10 cellular contexts compared by ENCODE assay signal in the genomic region with DNA sequence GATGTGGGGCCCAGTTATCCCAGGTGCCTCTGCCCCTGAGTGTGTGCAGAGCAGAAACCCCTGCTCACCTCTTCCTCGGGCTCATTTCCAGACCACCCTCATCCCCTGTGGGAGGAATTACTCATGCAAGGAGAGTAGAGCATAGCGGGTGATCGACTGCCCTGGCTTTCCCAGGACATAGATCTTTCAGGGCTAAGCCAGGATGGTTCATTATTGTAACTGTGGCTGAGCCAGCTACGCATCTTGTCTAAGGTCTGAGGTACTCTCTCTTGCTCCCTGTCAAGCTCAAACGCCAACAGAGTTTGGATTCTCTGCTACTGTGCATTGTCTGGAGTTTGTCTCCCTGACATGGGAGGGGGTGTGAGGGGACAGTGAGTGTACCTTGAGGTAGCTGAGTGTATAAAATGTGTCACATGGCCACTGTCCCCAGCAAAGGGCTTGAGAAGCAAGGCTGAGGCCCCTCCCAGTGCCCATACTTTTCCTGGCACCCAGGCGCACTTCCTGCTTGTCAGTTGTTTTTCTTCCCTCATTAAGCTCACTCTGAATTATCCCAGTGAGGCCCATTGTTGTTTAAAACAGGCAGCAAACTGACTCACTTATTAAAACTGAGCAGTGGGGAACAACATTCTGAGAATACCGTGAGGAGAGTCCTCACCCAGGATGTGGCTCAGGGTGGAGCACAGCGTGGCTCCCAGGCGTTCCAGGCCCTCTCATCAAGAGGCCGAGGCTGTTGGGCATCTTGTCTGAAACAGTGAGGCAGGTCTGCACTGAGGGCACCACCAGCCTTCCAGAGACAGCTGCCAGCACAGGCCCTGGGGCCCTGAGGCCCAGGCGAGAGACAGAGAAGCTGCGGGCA.
A peak's percentile ranks its signal among the peaks of the same experiment; 100 is the strongest.
DNase-seq lines count a peak whose midpoint lies in the region; ATAC-seq and TF ChIP-seq lines count a peak whose summit lies in the region.
"Had no signal": no experiment of that assay in that cellular context is flagged by ENCODE, and none has a peak within 500 bp of the region (broad histone marks: within the 10 kb centered on the region; RNA-seq: fewer than 3 reads in every experiment).

No MANE protein-coding gene starts in this region.

- POLR2A ChIA-PET in CD4-positive, alpha-beta T cell (lab: Charles Lee), result no interaction called here

- H3K27ac ChIP-seq in BLaER1 (peak overlapping the region; percentile 49), colonic mucosa (peak overlapping the region; percentile 38)
- no peak overlapping the region for H3K27ac ChIP-seq in CD4-positive, alpha-beta T cell (ENCODE audit: low read depth, low read length)

- H3K9me3 Mint-ChIP-seq in CD4-positive, alpha-beta T cell, result no peaks in the 10 kb centered on the region

- H3K9ac ChIP-seq in BLaER1 (no peak overlapping the region), colonic mucosa (ENCODE audit: low read depth in 2 of 2, low read length in 2 of 2) (peak overlapping the region in 1 of 2 donors; percentile 9)

- H3K4me1 ChIP-seq in BLaER1 (peaks cover 27% of the 10 kb centered on the region), colonic mucosa (no peaks in the 10 kb centered on the region)

- no peaks in the 10 kb centered on the region for H4K20me1 ChIP-seq in BLaER1

- H3K4me2 ChIP-seq in BLaER1, result peak overlapping the region; percentile 59

- peaks cover 12% of the 10 kb centered on the region for H3K27me3 Mint-ChIP-seq in CD4-positive, alpha-beta T cell

- no peaks in the 10 kb centered on the region for H3K9me3 ChIP-seq in BLaER1
- no peaks in the 10 kb centered on the region for H3K9me3 ChIP-seq in colonic mucosa
- no peaks in the 10 kb centered on the region for H3K9me3 ChIP-seq in CD4-positive, alpha-beta T cell (ENCODE audit: control insufficient read depth, low read length)

- no peaks in the 10 kb centered on the region for H3K27me3 ChIP-seq in BLaER1
- H3K27me3 ChIP-seq in colonic mucosa, result no peaks in the 10 kb centered on the region
- no peaks in the 10 kb centered on the region for H3K27me3 ChIP-seq in CD4-positive, alpha-beta T cell (ENCODE audit: control insufficient read depth, insufficient read depth, low read length)

- CTCF ChIA-PET in CD4-positive, alpha-beta T cell (lab: Charles Lee), result no interaction called here

- DNase-seq in LHCN-M2 (ENCODE audit: low read depth), result peak; percentile 91
- no peak for DNase-seq in colonic mucosa
- peak; percentile 93 for DNase-seq in myocyte (ENCODE audit: low read depth)
- DNase-seq in NCI-H1930 (lab: John Stamatoyannopoulos, UW), result no peak
- no peak for DNase-seq in CD4-positive, alpha-beta T cell
- DNase-seq: DMS79 treated with DMSO at 0.1 percent for 48 hours, NCI-H1092 treated with DMSO at 0.1 percent for 48 hours had no signal

- intact Hi-C loops in colonic mucosa (cut with DNase I), result no loop called here
- intact Hi-C loops in CD4-positive, alpha-beta T cell (cut with DNase I, micrococcal nuclease), result no loop called here

- no peak for TF ChIP-seq CTCF in colonic mucosa (IDR thresholded peaks at IDR 0.05)
- TF ChIP-seq CTCF in CD4-positive, alpha-beta T cell (IDR thresholded peaks at IDR 0.05), result no peak

- H3K27ac Mint-ChIP-seq in CD4-positive, alpha-beta T cell, result no peak overlapping the region

- H3K4me3 Mint-ChIP-seq in CD4-positive, alpha-beta T cell, result no peak overlapping the region

- no peaks in the 10 kb centered on the region for H3K36me3 Mint-ChIP-seq in CD4-positive, alpha-beta T cell (ENCODE audit: low read depth)

- H3K4me1 Mint-ChIP-seq in CD4-positive, alpha-beta T cell (ENCODE audit: low read depth), result no peaks in the 10 kb centered on the region

- H3K36me3 ChIP-seq in BLaER1, result no peaks in the 10 kb centered on the region
- H3K36me3 ChIP-seq in colonic mucosa, result no peaks in the 10 kb centered on the region

- ATAC-seq in HG02840 (IDR thresholded peaks at IDR 0.05; ENCODE audit: low FRiP score, unreplicated experiment) (no peak), GM18517 (IDR thresholded peaks at IDR 0.05; ENCODE audit: unreplicated experiment) (no peak)
- ATAC-seq in CD4-positive, alpha-beta T cell (ENCODE audit: poor library complexity), result no peak

- H3K4me3 ChIP-seq in BLaER1, result no peak overlapping the region
- no peak overlapping the region for H3K4me3 ChIP-seq in colonic mucosa

Comparison
In these comparisons a context has a peak if more than half of its experiments do, and no peak if none do; other contexts are left out.
1. DNase-seq: peak in LHCN-M2 (single experiment) and myocyte (single experiment); none in colonic mucosa (single experiment), NCI-H1930 (0 of 2) and CD4-positive, alpha-beta T cell (0 of 10).